23 cellular contexts compared by ENCODE assay signal in genomic region chr9:106716820-106717219, GRCh38.
"Had no signal": no experiment of that assay in that cellular context is flagged by ENCODE, and none has a peak within 500 bp of the region (broad histone marks: within the 10 kb centered on the region; RNA-seq: fewer than 3 reads in every experiment).

No MANE protein-coding gene starts in this region.

- H3K27me3 Mint-ChIP-seq: activated naive CD8-positive, alpha-beta T cell treated with anti-CD3 and anti-CD28 coated beads for 36 hours; activated T-cell treated with anti-CD3 and anti-CD28 coated beads, Interleukin-2, amount 50 U/mL, for 24 hours; central memory CD8-positive, alpha-beta T cell; type B pancreatic cell had no signal

- H3K9me3 Mint-ChIP-seq: activated naive CD8-positive, alpha-beta T cell treated with anti-CD3 and anti-CD28 coated beads for 36 hours; activated T-cell treated with anti-CD3 and anti-CD28 coated beads, Interleukin-2, amount 50 U/mL, for 24 hours; activated T-helper 2 cell treated with anti-CD3 and anti-CD28 coated beads, Interferon-gamma antibody, Interleukin-2, Interleukin-4, amounts not matched to agents 10 μg/mL and 5 μg/mL and 100 μg/mL, durations not matched to agents 14 hours and 24 hours and 36 hours; nephron progenitor cell; T-helper 1 cell treated with Interleukin-12 subunit alpha and Interleukin-12 subunit beta and Interleukin-4 antibody, amounts not matched to agents 30 μg/mL and 1 μg/mL, for 36 hours had no signal

- H3K4me2 ChIP-seq: hepatocyte had no signal

- H3K36me3 Mint-ChIP-seq: activated naive CD8-positive, alpha-beta T cell treated with anti-CD3 and anti-CD28 coated beads for 36 hours; immature natural killer cell had no signal

- H3K4me1 ChIP-seq: colonic mucosa, parathyroid adenoma, spleen had no signal

- H3K27ac ChIP-seq: colonic mucosa, foreskin keratinocyte, parathyroid adenoma, spleen, testis, vagina had no signal

- H3K36me3 ChIP-seq: colonic mucosa, sigmoid colon, spleen, vagina had no signal

- H3K4me3 ChIP-seq: colonic mucosa, hepatocyte, sigmoid colon, spleen, testis, vagina had no signal

- H3K9me3 ChIP-seq: colonic mucosa, sigmoid colon, spleen, testis, vagina had no signal

- FAIRE-seq: astrocyte had no signal

- DNase-seq: activated naive CD4-positive, alpha-beta T cell; activated naive CD8-positive, alpha-beta T cell treated with anti-CD3 and anti-CD28 coated beads for 36 hours; activated T-cell treated with anti-CD3 and anti-CD28 coated beads, Interleukin-2, amount 50 U/mL, for 24 hours; colonic mucosa; foreskin keratinocyte; glutamatergic neuron; immature natural killer cell; nephron progenitor cell; sigmoid colon; spleen; stimulated activated CD4-positive, alpha-beta T cell treated with anti-CD3 and anti-CD28 coated beads, Interleukin-4, amount 100 ng/mL, for 1 hour; stimulated activated naive CD4-positive, alpha-beta T cell; T1000; testis had no signal

- H3K27me3 ChIP-seq: colonic mucosa, foreskin keratinocyte, hepatocyte, sigmoid colon, spleen, testis, vagina had no signal

- H3K4me1 Mint-ChIP-seq: activated naive CD8-positive, alpha-beta T cell treated with anti-CD3 and anti-CD28 coated beads for 36 hours; central memory CD8-positive, alpha-beta T cell; immature natural killer cell had no signal

- H3K79me2 ChIP-seq: hepatocyte, parathyroid adenoma had no signal

- H3K9ac ChIP-seq: parathyroid adenoma had no signal

- H3K27ac Mint-ChIP-seq: activated naive CD8-positive, alpha-beta T cell treated with anti-CD3 and anti-CD28 coated beads for 36 hours; activated T-cell treated with anti-CD3 and anti-CD28 coated beads, Interleukin-2, amount 50 U/mL, for 24 hours; activated T-helper 2 cell treated with anti-CD3 and anti-CD28 coated beads, Interferon-gamma antibody, Interleukin-2, Interleukin-4, amounts not matched to agents 10 μg/mL and 5 μg/mL and 100 μg/mL, durations not matched to agents 14 hours and 24 hours and 36 hours; immature natural killer cell; nephron progenitor cell; T-helper 1 cell treated with Interleukin-12 subunit alpha and Interleukin-12 subunit beta and Interleukin-4 antibody, amounts not matched to agents 30 μg/mL and 1 μg/mL, for 36 hours; WTC11 had no signal

- H2AFZ ChIP-seq: hepatocyte, parathyroid adenoma had no signal

- H3K4me3 Mint-ChIP-seq: activated naive CD8-positive, alpha-beta T cell treated with anti-CD3 and anti-CD28 coated beads for 36 hours; activated T-cell treated with anti-CD3 and anti-CD28 coated beads, Interleukin-2, amount 50 U/mL, for 24 hours; central memory CD8-positive, alpha-beta T cell; immature natural killer cell; nephron progenitor cell; T-helper 1 cell treated with Interleukin-12 subunit alpha and Interleukin-12 subunit beta and Interleukin-4 antibody, amounts not matched to agents 30 μg/mL and 1 μg/mL, for 36 hours; WTC11 had no signal
